ENCODE assay signal across 1 cellular context in the genomic region with DNA sequence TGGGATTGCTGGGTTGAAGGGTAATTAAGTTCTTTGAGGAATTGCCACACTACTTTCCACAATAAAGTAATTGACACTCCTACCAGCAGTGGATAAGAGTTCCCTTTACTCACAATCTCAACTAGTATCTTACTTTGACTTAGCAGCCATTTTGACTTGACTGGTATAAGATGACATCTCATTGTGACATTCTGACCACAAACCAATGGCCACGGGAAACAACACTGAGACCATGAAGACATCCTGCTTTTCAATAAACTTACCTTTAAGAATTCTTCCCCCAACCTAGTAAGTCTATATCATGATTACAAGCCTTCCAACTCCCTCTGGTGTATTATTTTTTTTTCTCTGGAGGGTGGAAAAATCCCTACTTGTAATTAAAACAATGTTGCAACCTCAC.
TF ChIP-seq lines count a peak whose summit lies in the region.

No MANE protein-coding gene starts in this region.

TF ChIP-seq in IMR-90, 13 proteins besides CTCF, POLR2A, EP300 and RAD21:
- TF ChIP-seq CHD1 (IDR thresholded peaks at IDR 0.05; ENCODE audit: low read depth, low read length) (no peak), MAFK (IDR thresholded peaks at IDR 0.05; ENCODE audit: low read depth, low read length) (no peak), BHLHE40 (IDR thresholded peaks at IDR 0.05; ENCODE audit: low read depth, low read length) (no peak), MXI1 (IDR thresholded peaks at IDR 0.05; ENCODE audit: borderline replicate concordance, low read depth, low read length) (no peak), SMC3 (IDR thresholded peaks at IDR 0.05; ENCODE audit: low read depth, low read length) (no peak), CEBPB (IDR thresholded peaks at IDR 0.05; ENCODE audit: low read depth, low read length) (no peak), RFX5 (IDR thresholded peaks at IDR 0.05; ENCODE audit: low read depth, low read length) (no peak), RCOR1 (IDR thresholded peaks at IDR 0.05; ENCODE audit: insufficient replicate concordance, low read length) (no peak), MAZ (IDR thresholded peaks at IDR 0.05; ENCODE audit: borderline replicate concordance, low read depth, low read length) (no peak), NFE2L2 (IDR thresholded peaks at IDR 0.05; ENCODE audit: low read depth, low read length) (no peak), FOS (IDR thresholded peaks at IDR 0.05; ENCODE audit: low read depth, low read length) (no peak)
- TF ChIP-seq, protein P1, sequence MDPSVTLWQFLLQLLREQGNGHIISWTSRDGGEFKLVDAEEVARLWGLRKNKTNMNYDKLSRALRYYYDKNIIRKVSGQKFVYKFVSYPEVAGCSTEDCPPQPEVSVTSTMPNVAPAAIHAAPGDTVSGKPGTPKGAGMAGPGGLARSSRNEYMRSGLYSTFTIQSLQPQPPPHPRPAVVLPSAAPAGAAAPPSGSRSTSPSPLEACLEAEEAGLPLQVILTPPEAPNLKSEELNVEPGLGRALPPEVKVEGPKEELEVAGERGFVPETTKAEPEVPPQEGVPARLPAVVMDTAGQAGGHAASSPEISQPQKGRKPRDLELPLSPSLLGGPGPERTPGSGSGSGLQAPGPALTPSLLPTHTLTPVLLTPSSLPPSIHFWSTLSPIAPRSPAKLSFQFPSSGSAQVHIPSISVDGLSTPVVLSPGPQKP (IDR thresholded peaks at IDR 0.05; ENCODE audit: borderline replicate concordance, low read depth, low read length) = no peak
- TF ChIP-seq, protein P2, sequence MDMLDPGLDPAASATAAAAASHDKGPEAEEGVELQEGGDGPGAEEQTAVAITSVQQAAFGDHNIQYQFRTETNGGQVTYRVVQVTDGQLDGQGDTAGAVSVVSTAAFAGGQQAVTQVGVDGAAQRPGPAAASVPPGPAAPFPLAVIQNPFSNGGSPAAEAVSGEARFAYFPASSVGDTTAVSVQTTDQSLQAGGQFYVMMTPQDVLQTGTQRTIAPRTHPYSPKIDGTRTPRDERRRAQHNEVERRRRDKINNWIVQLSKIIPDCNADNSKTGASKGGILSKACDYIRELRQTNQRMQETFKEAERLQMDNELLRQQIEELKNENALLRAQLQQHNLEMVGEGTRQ (IDR thresholded peaks at IDR 0.05; ENCODE audit: low read depth, low read length) = no peak
